1 cellular context compared by ENCODE assay signal in the genomic region with DNA sequence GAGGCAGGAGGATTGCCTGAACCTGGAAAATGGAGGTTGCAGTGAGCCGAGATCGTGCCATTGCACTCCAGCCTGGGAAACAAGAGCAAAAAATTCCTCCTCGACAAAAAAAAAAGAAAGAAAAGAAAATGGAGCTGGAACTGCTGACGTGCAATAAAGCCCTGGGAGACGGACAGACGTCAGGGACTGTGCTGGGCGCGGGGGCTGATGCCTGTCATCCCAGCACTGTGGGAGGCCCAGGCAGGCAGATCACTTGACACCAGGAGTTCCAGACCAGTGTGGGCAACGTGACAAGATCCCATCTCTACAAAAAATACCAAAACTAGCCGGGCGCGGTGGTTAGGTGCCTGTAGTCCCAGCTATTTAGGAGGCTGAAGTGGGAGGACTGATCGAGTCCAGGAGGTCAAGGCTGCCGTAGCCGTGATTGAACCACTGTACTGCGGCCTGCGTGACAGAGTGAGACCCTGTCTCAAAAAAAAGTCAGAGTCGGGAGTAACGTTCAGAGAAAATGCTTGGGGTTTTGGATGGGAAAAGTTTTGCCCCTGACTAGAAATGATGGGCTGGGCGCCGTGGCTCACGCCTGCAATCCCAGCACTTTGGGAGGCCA.
TF ChIP-seq lines count a peak whose summit lies in the region.

No MANE protein-coding gene starts in this region.

TF ChIP-seq in GM23338, 12 proteins besides CTCF, POLR2A, EP300 and RAD21 (continued from another document):
- TF ChIP-seq REST (IDR thresholded peaks at IDR 0.05; ENCODE audit: unreplicated experiment) = no peak
